ENCODE assay signal across 13 cellular contexts in the genomic region with DNA sequence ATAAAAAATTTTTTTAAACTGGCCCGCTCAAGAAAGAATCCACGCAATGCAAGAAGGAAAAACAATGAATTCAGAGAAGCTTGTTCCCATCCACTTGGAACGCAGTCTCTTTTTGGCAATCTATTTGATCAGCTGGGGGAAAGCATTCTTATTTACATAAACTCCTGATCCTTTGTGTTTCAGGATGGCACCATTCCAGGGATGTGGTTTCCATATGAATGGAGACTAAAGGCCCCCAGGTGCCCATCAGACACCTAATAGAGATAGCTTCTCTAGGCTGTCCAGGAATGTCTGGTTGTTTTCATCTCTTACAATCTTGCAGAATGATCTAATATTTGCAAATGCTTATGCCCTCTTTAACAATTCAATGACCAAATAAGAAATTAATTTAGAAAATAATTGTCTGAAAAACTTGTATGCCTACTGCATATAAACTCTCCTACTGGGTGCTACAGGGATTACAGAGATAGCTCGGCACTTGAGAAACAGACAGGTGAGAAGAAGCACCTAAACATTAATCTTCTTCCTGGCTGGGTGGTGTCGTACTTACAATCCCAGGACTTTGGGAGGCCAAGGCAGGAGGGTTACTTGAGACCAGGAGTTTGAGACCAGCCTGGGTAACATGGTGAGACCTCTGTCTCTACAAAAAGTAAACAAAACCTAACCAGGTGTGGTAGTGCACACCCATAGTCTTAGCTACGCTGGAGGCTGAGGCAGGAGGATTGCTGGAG. TPM values are rescaled to one million over a fixed set of nuclear protein-coding genes. Genes with fewer than 3 reads are reported as not detected.
DNase-seq lines count a peak whose midpoint lies in the region; ATAC-seq and TF ChIP-seq lines count a peak whose summit lies in the region.
"Had no signal": no experiment of that assay in that cellular context is flagged by ENCODE, and none has a peak within 500 bp of the region (broad histone marks: within the 10 kb centered on the region; RNA-seq: fewer than 3 reads in every experiment).

No MANE protein-coding gene starts in this region.

- H3K9me3 ChIP-seq in OCI-LY3 (ENCODE audit: insufficient read depth, low read length), result no peaks in the 10 kb centered on the region
- no peaks in the 10 kb centered on the region for H3K9me3 ChIP-seq in testis
- no peaks in the 10 kb centered on the region for H3K9me3 ChIP-seq in neuronal stem cell (replicated peaks in 1 of 2; ENCODE audit: control insufficient read depth in 2 of 2, insufficient read depth in 1 of 2, low read depth in 1 of 2, low read length in 2 of 2)
- H3K9me3 ChIP-seq: Caco-2 had no signal

- H3K9ac ChIP-seq in OCI-LY3 (ENCODE audit: low read length), result peak overlapping the region; percentile 55; the same call in 1 of the 2 replicates
- H3K9ac ChIP-seq in neuronal stem cell (ENCODE audit: low read depth, low read length, poor library complexity), result no peak overlapping the region

- H3K4me2 ChIP-seq in OCI-LY3 (ENCODE audit: low read length) (peak overlapping the region; percentile 67), neuronal stem cell (ENCODE audit: insufficient read depth, low read length, poor library complexity, severe bottlenecking) (no peak overlapping the region)
- H3K4me2 ChIP-seq: hepatocyte had no signal

- H4K8ac ChIP-seq in neuronal stem cell (ENCODE audit: low read depth, low read length), result no peak overlapping the region

- no peak for ATAC-seq in stimulated activated naive B cell treated with anti-CD40 and anti-IgM and Interleukin-4, amounts not matched to agents 10 μg/mL and 1 μg/mL and 100 μg/mL, for 72 hours (replicated peaks)
- no peak for ATAC-seq in HG02840 (IDR thresholded peaks at IDR 0.05; ENCODE audit: low FRiP score, unreplicated experiment)
- ATAC-seq: GM12878 had no signal

- intact Hi-C loops in testis (cut with DNase I; ENCODE audit: low total_unique reads), result no loop called here

- H4K20me1 ChIP-seq in OCI-LY3 (ENCODE audit: insufficient read depth, low read length), result no peaks in the 10 kb centered on the region

- peaks cover 22 to 27% of the 10 kb centered on the region in 2 donors for H3K27me3 Mint-ChIP-seq in stimulated activated naive B cell treated with anti-CD40 and anti-IgM and Interleukin-4, amounts not matched to agents 10 μg/mL and 1 μg/mL and 100 μg/mL, for 72 hours

- TF ChIP-seq POLR2A in testis (IDR thresholded peaks at IDR 0.05), result no peak

- H3K36me3 Mint-ChIP-seq in stimulated activated naive B cell treated with anti-CD40 and anti-IgM and Interleukin-4, amounts not matched to agents 10 μg/mL and 1 μg/mL and 100 μg/mL, for 72 hours, result peaks cover 0 to 5% of the 10 kb centered on the region in 2 donors

- H3K14ac ChIP-seq in neuronal stem cell (ENCODE audit: low read length), result no peak overlapping the region

- peak overlapping the region; percentile 72; the same call in 1 of the 2 replicates for H3K4me3 ChIP-seq in OCI-LY3 (ENCODE audit: low read length)
- no peak overlapping the region for H3K4me3 ChIP-seq in testis
- no peak overlapping the region for H3K4me3 ChIP-seq in neuronal stem cell (ENCODE audit: low read length in 2 of 2)
- H3K4me3 ChIP-seq: GM12878, hepatocyte had no signal

- H2BK15ac ChIP-seq in neuronal stem cell (ENCODE audit: low read length), result no peak overlapping the region

- no peak overlapping the region for H2BK5ac ChIP-seq in neuronal stem cell (ENCODE audit: low read length)

- no peak overlapping the region for H4K91ac ChIP-seq in neuronal stem cell (ENCODE audit: low read depth, low read length, poor library complexity)

- peak; percentile 45 for DNase-seq in DMS79 treated with DMSO at 0.1 percent for 48 hours (lab: John Stamatoyannopoulos, UW)
- peak; percentile 69 for DNase-seq in NCI-H1092 (lab: John Stamatoyannopoulos, UW)
- peak; percentile 74 for DNase-seq in glomerular visceral epithelial cell (ENCODE audit: extremely low spot score)
- DNase-seq in stimulated activated naive B cell treated with anti-CD40 and anti-IgM and Interleukin-4, amounts not matched to agents 10 μg/mL and 1 μg/mL and 100 μg/mL, for 72 hours, result no peak
- DNase-seq in testis, result no peak
- DNase-seq in neuronal stem cell (ENCODE audit: low spot score), result no peak
- DNase-seq: Caco-2; KG1; stimulated activated CD4-positive, alpha-beta T cell treated with anti-CD3 and anti-CD28 coated beads, Interleukin-4, amount 100 ng/mL, for 24 hours had no signal

- H2BK12ac ChIP-seq in neuronal stem cell (ENCODE audit: low read length), result no peak overlapping the region

- no peak overlapping the region for H3K18ac ChIP-seq in neuronal stem cell (ENCODE audit: low read length)

- H3K4me1 ChIP-seq in OCI-LY3 (ENCODE audit: low read length) (peaks cover 55% of the 10 kb centered on the region), testis (no peaks in the 10 kb centered on the region), neuronal stem cell (ENCODE audit: control insufficient read depth in 2 of 2, insufficient read depth in 1 of 2, low read depth in 1 of 2, low read length in 2 of 2) (peaks cover 5 to 8% of the 10 kb centered on the region in 2 donors)

- H3K4ac ChIP-seq in neuronal stem cell (ENCODE audit: low read length), result no peak overlapping the region

- no peaks in the 10 kb centered on the region for H3K36me3 ChIP-seq in OCI-LY3 (replicated peaks; ENCODE audit: low read depth, low read length)
- no peaks in the 10 kb centered on the region for H3K36me3 ChIP-seq in testis (ENCODE audit: low read depth, missing control alignments)
- H3K36me3 ChIP-seq in neuronal stem cell (replicated peaks in 1 of 2; ENCODE audit: control insufficient read depth in 2 of 2, insufficient read depth in 2 of 2, low read length in 2 of 2), result no peaks in the 10 kb centered on the region

- H2BK120ac ChIP-seq in neuronal stem cell (ENCODE audit: low read depth, low read length), result no peak overlapping the region

- no peaks in the 10 kb centered on the region for H3K9me3 Mint-ChIP-seq in stimulated activated naive B cell treated with anti-CD40 and anti-IgM and Interleukin-4, amounts not matched to agents 10 μg/mL and 1 μg/mL and 100 μg/mL, for 72 hours

- H3K79me1 ChIP-seq in neuronal stem cell (ENCODE audit: low read depth, low read length), result no peaks in the 10 kb centered on the region

- no peak overlapping the region for H2AK5ac ChIP-seq in neuronal stem cell (ENCODE audit: low read depth, low read length)

- no peaks in the 10 kb centered on the region for H3K27me3 ChIP-seq in OCI-LY3 (ENCODE audit: low read depth, low read length)
- H3K27me3 ChIP-seq in testis, result no peaks in the 10 kb centered on the region
- peaks cover 14 to 77% (median 37%) of the 10 kb centered on the region in 3 experiments for H3K27me3 ChIP-seq in neuronal stem cell (ENCODE audit: control insufficient read depth in 3 of 3, insufficient read depth in 3 of 3, low read depth in 1 of 3, low read length in 3 of 3)

- H2AFZ ChIP-seq in OCI-LY3 (ENCODE audit: low read depth, low read length) (no peak overlapping the region), neuronal stem cell (ENCODE audit: low read length) (no peak overlapping the region)
- H2AFZ ChIP-seq: hepatocyte had no signal

- TF ChIP-seq CTCF in OCI-LY3 (IDR thresholded peaks at IDR 0.05; ENCODE audit: low read depth, low read length), result no peak
- no peak for TF ChIP-seq CTCF in testis (IDR thresholded peaks at IDR 0.05)

- no peak overlapping the region for H3K27ac Mint-ChIP-seq in stimulated activated naive B cell treated with anti-CD40 and anti-IgM and Interleukin-4, amounts not matched to agents 10 μg/mL and 1 μg/mL and 100 μg/mL, for 72 hours

- H3K23ac ChIP-seq in neuronal stem cell (ENCODE audit: low read depth, low read length, poor library complexity), result no peak overlapping the region

- 75 to 77% methylated on average over 6 of the region's 6 CpGs for WGBS in testis, 2 donors
- WGBS in neuronal stem cell (ENCODE audit: extremely low coverage in 2 of 2, insufficient read length in 2 of 2, insufficient replicate concordance in 1 of 2), 2 donors, result no CpG with 5 or more reads among the region's 6 CpGs

- peak overlapping the region; percentile 92 for H3K27ac ChIP-seq in OCI-LY3 (ENCODE audit: low read length)
- H3K27ac ChIP-seq in testis, result no peak overlapping the region
- no peak overlapping the region for H3K27ac ChIP-seq in neuronal stem cell (replicated peaks; ENCODE audit: low read length)
- H3K27ac ChIP-seq: hepatocyte had no signal

- no peaks in the 10 kb centered on the region for H3K79me2 ChIP-seq in OCI-LY3 (ENCODE audit: low read length)
- H3K79me2 ChIP-seq: hepatocyte had no signal

- H3K4me1 Mint-ChIP-seq in stimulated activated naive B cell treated with anti-CD40 and anti-IgM and Interleukin-4, amounts not matched to agents 10 μg/mL and 1 μg/mL and 100 μg/mL, for 72 hours, result peaks cover 14 to 15% of the 10 kb centered on the region in 2 donors

- H3K4me3 Mint-ChIP-seq in stimulated activated naive B cell treated with anti-CD40 and anti-IgM and Interleukin-4, amounts not matched to agents 10 μg/mL and 1 μg/mL and 100 μg/mL, for 72 hours, result no peak overlapping the region

RNA-seq across cellular contexts. Expression of a gene that starts 3.0 kb away (rescaled TPM):
- total RNA-seq in testis, result 10 to 100 TPM in 1 of 2 donors, 1 to 10 TPM in 1; 7.8 to 11.3 TPM
- 6.2 TPM for polyA plus RNA-seq in testis (ENCODE audit: insufficient read depth, low read depth, low replicate concordance)
- polyA plus RNA-seq in neuronal stem cell (2013, experiment 1 of 2), result 0.03 TPM
- 0.03 TPM for polyA plus RNA-seq in neuronal stem cell (2013, experiment 2 of 2)

Comparison
In these comparisons a context has a peak if more than half of its experiments do, and no peak if none do; other contexts are left out.
1. DNase-seq: peak in DMS79 treated with DMSO at 0.1 percent for 48 hours (single experiment), NCI-H1092 (single experiment) and glomerular visceral epithelial cell (single experiment); none in stimulated activated naive B cell treated with anti-CD40 and anti-IgM and Interleukin-4, amounts not matched to agents 10 μg/mL and 1 μg/mL and 100 μg/mL, for 72 hours (single experiment), testis (single experiment) and neuronal stem cell (single experiment).